ENCODE assay signal across 21 cellular contexts in the genomic region with DNA sequence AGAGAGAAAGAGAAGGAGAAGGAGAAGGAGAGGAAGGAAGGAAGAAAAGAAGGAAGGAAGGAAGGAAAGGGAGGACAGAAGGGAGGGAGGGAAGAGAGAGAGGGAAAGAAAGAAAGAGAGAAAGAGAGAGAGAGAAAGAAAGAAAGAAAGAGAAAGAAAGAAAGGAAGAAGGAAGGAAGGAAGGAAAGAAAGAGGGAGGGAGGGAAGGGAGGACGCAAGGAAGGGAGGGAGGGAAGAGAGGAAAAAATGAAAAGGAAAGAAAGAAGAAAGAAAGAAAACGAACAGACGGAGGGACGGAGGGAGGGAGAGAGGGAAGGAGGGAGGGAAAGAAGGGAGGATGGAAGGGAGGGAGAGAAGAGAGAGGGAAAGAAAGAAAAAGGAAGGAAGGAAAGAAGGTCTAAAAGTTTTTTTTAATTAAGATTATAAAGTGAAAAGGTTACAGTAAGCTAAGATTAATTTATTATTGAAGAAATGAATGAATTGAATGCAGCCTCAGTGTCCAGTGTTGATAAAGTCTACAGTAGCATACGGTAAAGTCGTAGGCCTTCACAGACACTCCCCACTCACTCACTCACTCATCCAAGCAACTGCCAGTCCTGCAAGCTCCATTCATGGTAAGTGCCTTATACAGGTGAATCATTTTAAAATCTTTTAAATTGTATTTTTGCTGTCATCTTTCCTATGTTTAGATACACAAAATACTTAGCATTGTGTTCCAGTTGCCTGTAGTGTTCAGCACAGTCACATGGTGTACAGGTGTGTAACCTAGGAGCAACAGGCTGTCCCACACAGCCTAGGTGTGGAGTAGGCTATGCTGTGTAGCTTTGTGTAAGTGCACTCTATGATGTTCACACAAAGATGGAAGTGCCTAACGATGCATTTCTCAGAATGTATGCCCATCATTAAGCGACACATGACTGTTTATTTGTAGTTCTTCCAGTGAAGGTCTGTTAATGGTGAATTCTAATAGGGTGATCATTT.
"Had no signal": no experiment of that assay in that cellular context is flagged by ENCODE, and none has a peak within 500 bp of the region (broad histone marks: within the 10 kb centered on the region; RNA-seq: fewer than 3 reads in every experiment).

No MANE protein-coding gene starts in this region.

- H3K27ac ChIP-seq: colonic mucosa, esophagus squamous epithelium, left lung, lower lobe of right lung, parathyroid adenoma, prostate gland, spleen, uterus had no signal

- ATAC-seq: left lung; lower lobe of right lung; natural killer cell treated with Interleukin-12 subunit alpha and Interleukin-12 subunit beta and Interleukin-15 and Interleukin-18, amount 100 ng/mL, for 72 hours; sciatic nerve had no signal

- H3K9me3 Mint-ChIP-seq: natural killer cell treated with Interleukin-12 subunit alpha and Interleukin-12 subunit beta and Interleukin-15 and Interleukin-18, amount 100 ng/mL, for 72 hours had no signal

- H3K36me3 Mint-ChIP-seq: immature natural killer cell; natural killer cell treated with Interleukin-12 subunit alpha and Interleukin-12 subunit beta and Interleukin-15 and Interleukin-18, amount 100 ng/mL, for 72 hours had no signal

- H2AFZ ChIP-seq: parathyroid adenoma had no signal

- H3K9ac ChIP-seq: parathyroid adenoma had no signal

- H3K4me1 Mint-ChIP-seq: immature natural killer cell had no signal

- DNase-seq: colonic mucosa; dermis blood vessel endothelial cell; esophagus squamous epithelium; foreskin fibroblast; immature natural killer cell; left lung; lower lobe of right lung; mesenchymal stem cell; midbrain; spleen; stimulated activated CD4-positive, alpha-beta T cell treated with anti-CD3 and anti-CD28 coated beads, Interleukin-15, amount 100 ng/mL, for 24 hours; stimulated activated CD4-positive, alpha-beta T cell treated with anti-CD3 and anti-CD28 coated beads, Interleukin-2, amount 100 ng/mL, for 24 hours; stimulated activated CD4-positive, alpha-beta T cell treated with anti-CD3 and anti-CD28 coated beads, Interleukin-4, amount 100 ng/mL, for 4 hours; stimulated activated naive CD4-positive, alpha-beta T cell treated with Interleukin-2 at 50 U/mL for 16 hours; trophoblast cell; uterus had no signal

- H3K27me3 ChIP-seq: colonic mucosa, esophagus squamous epithelium, left lung, spleen, uterus had no signal

- H3K79me2 ChIP-seq: parathyroid adenoma had no signal

- H3K9me3 ChIP-seq: colonic mucosa, esophagus squamous epithelium, left lung, lower lobe of right lung, prostate gland, spleen, uterus had no signal

- H3K4me3 ChIP-seq: colonic mucosa, esophagus squamous epithelium, left lung, lower lobe of right lung, prostate gland, spleen, uterus had no signal

- H3K4me3 Mint-ChIP-seq: immature natural killer cell; natural killer cell treated with Interleukin-12 subunit alpha and Interleukin-12 subunit beta and Interleukin-15 and Interleukin-18, amount 100 ng/mL, for 72 hours had no signal

- H3K4me1 ChIP-seq: colonic mucosa, left lung, lower lobe of right lung, prostate gland, uterus had no signal

- FAIRE-seq: keratinocyte had no signal

- H3K36me3 ChIP-seq: colonic mucosa, esophagus squamous epithelium, left lung, lower lobe of right lung, prostate gland, spleen, uterus had no signal

- H3K27ac Mint-ChIP-seq: immature natural killer cell had no signal
